Comparison of ENCODE assay signal across 22 cellular contexts in the genomic region with DNA sequence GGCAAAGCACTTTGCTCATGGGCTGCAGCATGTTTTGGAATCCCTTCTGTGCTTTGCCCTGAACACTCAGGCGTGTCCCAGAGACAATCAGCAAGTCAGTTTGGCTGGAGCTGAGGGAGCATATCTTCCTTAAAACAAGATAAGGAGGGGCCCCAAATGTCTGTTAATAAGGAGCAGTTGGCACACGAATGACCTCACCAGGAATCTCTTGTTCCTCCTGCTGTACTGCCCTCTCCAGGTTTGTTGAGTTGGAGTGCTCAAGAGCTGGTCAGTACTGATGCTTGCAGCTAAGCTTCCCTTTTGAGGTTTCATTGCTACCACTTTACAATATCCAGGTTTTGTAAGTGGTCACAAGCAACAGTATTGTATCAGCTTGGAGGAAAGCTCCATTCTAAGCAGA.
"Had no signal": no experiment of that assay in that cellular context is flagged by ENCODE, and none has a peak within 500 bp of the region (broad histone marks: within the 10 kb centered on the region; RNA-seq: fewer than 3 reads in every experiment).

No MANE protein-coding gene starts in this region.

- H3K27ac Mint-ChIP-seq: activated naive CD8-positive, alpha-beta T cell treated with anti-CD3 and anti-CD28 coated beads, Interleukin-2, amount 50 U/mL, for 24 hours; activated T-helper 17 cell treated with anti-CD3 and anti-CD28 coated beads, Interleukin-2, amount 50 U/mL, for 72 hours; effector memory CD8-positive, alpha-beta T cell; mesothelial cell of epicardium; nephron progenitor cell; T-helper 2 cell treated with Interferon-gamma antibody and Interleukin-4, amounts not matched to agents 5 μg/mL and 100 μg/mL, for 36 hours had no signal

- ATAC-seq: activated CD4-positive, CD25-positive, alpha-beta regulatory T cell treated with anti-CD3 and anti-CD28 coated beads, Interleukin-2, amount 50 U/mL, for 24 hours; activated naive CD8-positive, alpha-beta T cell treated with anti-CD3 and anti-CD28 coated beads, Interleukin-2, amount 50 U/mL, for 24 hours; activated T-helper 17 cell treated with anti-CD3 and anti-CD28 coated beads, Interleukin-2, amount 50 U/mL, for 72 hours; effector memory CD8-positive, alpha-beta T cell; right cardiac atrium; stimulated activated naive CD8-positive, alpha-beta T cell treated with anti-CD3 and anti-CD28 coated beads, Interleukin-15, Interleukin-2, amounts not matched to agents 100 U/mL and 50 U/mL, for 24 hours had no signal

- H3K4me1 Mint-ChIP-seq: activated naive CD8-positive, alpha-beta T cell treated with anti-CD3 and anti-CD28 coated beads, Interleukin-2, amount 50 U/mL, for 24 hours; activated T-helper 17 cell treated with anti-CD3 and anti-CD28 coated beads, Interleukin-2, amount 50 U/mL, for 72 hours; mesothelial cell of epicardium had no signal

- H3K9me3 Mint-ChIP-seq: activated naive CD8-positive, alpha-beta T cell treated with anti-CD3 and anti-CD28 coated beads, Interleukin-2, amount 50 U/mL, for 24 hours; activated T-helper 17 cell treated with anti-CD3 and anti-CD28 coated beads, Interleukin-2, amount 50 U/mL, for 72 hours; mesothelial cell of epicardium; T-helper 2 cell treated with Interferon-gamma antibody and Interleukin-4, amounts not matched to agents 5 μg/mL and 100 μg/mL, for 36 hours had no signal

- H3K4me3 Mint-ChIP-seq: activated naive CD8-positive, alpha-beta T cell treated with anti-CD3 and anti-CD28 coated beads, Interleukin-2, amount 50 U/mL, for 24 hours; activated T-helper 17 cell treated with anti-CD3 and anti-CD28 coated beads, Interleukin-2, amount 50 U/mL, for 72 hours; effector memory CD8-positive, alpha-beta T cell; mesothelial cell of epicardium; nephron progenitor cell; T-helper 2 cell treated with Interferon-gamma antibody and Interleukin-4, amounts not matched to agents 5 μg/mL and 100 μg/mL, for 36 hours had no signal

- H3K4me3 ChIP-seq: ascending aorta, breast epithelium, prostate gland, transverse colon had no signal

- H3K36me3 Mint-ChIP-seq: mesothelial cell of epicardium had no signal

- DNase-seq: activated CD4-positive, alpha-beta T cell treated with anti-CD3 and anti-CD28 coated beads, Interleukin-2, amount 50 U/mL, for 1 hour; activated naive CD4-positive, alpha-beta T cell treated with Interleukin-2 at 50 U/mL for 16 hours; activated naive CD8-positive, alpha-beta T cell treated with anti-CD3 and anti-CD28 coated beads, Interleukin-2, amount 50 U/mL, for 24 hours; activated T-cell treated with anti-CD3 and anti-CD28 coated beads for 4 hours; cerebellar nuclear complex; effector memory CD8-positive, alpha-beta T cell; kidney glomerular epithelial cell; nephron progenitor cell; right cardiac atrium; small intestine; stimulated activated CD4-positive, alpha-beta T cell treated with anti-CD3 and anti-CD28 coated beads, Interleukin-4, amount 100 ng/mL, for 4 hours; stimulated activated CD8-positive, alpha-beta memory T cell treated with anti-CD3 and anti-CD28 coated beads, Interleukin-4, amount 100 ng/mL, for 48 hours; stimulated activated naive CD8-positive, alpha-beta T cell treated with anti-CD3 and anti-CD28 coated beads, Interleukin-15, Interleukin-2, amounts not matched to agents 100 U/mL and 50 U/mL, for 24 hours; SW 1271; transverse colon had no signal
